ENCODE assay signal across 26 cellular contexts in genomic region chr16:15716694-15717447, GRCh38.
"Had no signal": no experiment of that assay in that cellular context is flagged by ENCODE, and none has a peak within 500 bp of the region (broad histone marks: within the 10 kb centered on the region; RNA-seq: fewer than 3 reads in every experiment).

No MANE protein-coding gene starts in this region.

- H3K27ac Mint-ChIP-seq: activated CD4-positive, alpha-beta memory T cell treated with anti-CD3 and anti-CD28 coated beads, Interleukin-2, amount 10 ng/mL, durations not matched to agents 7 days and 5 days; activated CD4-positive, alpha-beta T cell treated with anti-CD3 and anti-CD28 coated beads for 36 hours; activated naive CD4-positive, alpha-beta T cell treated with anti-CD3 and anti-CD28 coated beads, Interleukin-2, amount 50 U/mL, for 24 hours; activated naive CD8-positive, alpha-beta T cell treated with anti-CD3 and anti-CD28 coated beads, Interleukin-2, amount 50 U/mL, for 24 hours; activated T-helper 17 cell treated with anti-CD3 and anti-CD28 coated beads, Interleukin-2, amount 50 U/mL, for 72 hours; IgD-negative memory B cell had no signal

- H3K27ac ChIP-seq: ascending aorta, body of pancreas, KMS-11, Peyer's patch, WERI-Rb-1 had no signal

- H3K9me3 ChIP-seq: ascending aorta, body of pancreas, Peyer's patch had no signal

- H3K27me3 ChIP-seq: ascending aorta, body of pancreas, Peyer's patch had no signal

- H3K36me3 ChIP-seq: WERI-Rb-1 had no signal

- DNase-seq: activated CD4-positive, alpha-beta memory T cell treated with anti-CD3 and anti-CD28 coated beads, Interleukin-2, amount 10 ng/mL, durations not matched to agents 7 days and 5 days; activated CD4-positive, alpha-beta T cell treated with anti-CD3 and anti-CD28 coated beads for 36 hours; activated CD4-positive, alpha-beta T cell treated with anti-CD3 and anti-CD28 coated beads, Interleukin-2, amount 50 U/mL, for 1 hour; activated naive CD8-positive, alpha-beta T cell treated with anti-CD3 and anti-CD28 coated beads, Interleukin-2, amount 50 U/mL, for 24 hours; activated T-cell treated with anti-CD3 and anti-CD28 coated beads for 4 hours; activated T-cell treated with anti-CD3 and anti-CD28 coated beads, Interleukin-2, amount 50 U/mL, for 48 hours; amniotic stem cell; body of pancreas; NCI-H1092; NCI-H1417; NCI-H1694; NCI-H2029; NCI-H345; NCI-H510A; NCI-H69; Peyer's patch; SHP77 treated with DMSO at 0.1 percent for 48 hours; T-helper 2 cell; T1000; WERI-Rb-1 had no signal

- H3K4me3 ChIP-seq: ascending aorta, body of pancreas, Peyer's patch had no signal

- H3K9me3 Mint-ChIP-seq: activated CD4-positive, alpha-beta memory T cell treated with anti-CD3 and anti-CD28 coated beads, Interleukin-2, amount 10 ng/mL, durations not matched to agents 7 days and 5 days; activated naive CD4-positive, alpha-beta T cell treated with anti-CD3 and anti-CD28 coated beads, Interleukin-2, amount 50 U/mL, for 24 hours; activated naive CD8-positive, alpha-beta T cell treated with anti-CD3 and anti-CD28 coated beads, Interleukin-2, amount 50 U/mL, for 24 hours; activated T-helper 17 cell treated with anti-CD3 and anti-CD28 coated beads, Interleukin-2, amount 50 U/mL, for 72 hours; central memory CD8-positive, alpha-beta T cell; IgD-negative memory B cell had no signal

- ATAC-seq: activated CD4-positive, alpha-beta T cell treated with anti-CD3 and anti-CD28 coated beads for 36 hours; activated naive CD8-positive, alpha-beta T cell treated with anti-CD3 and anti-CD28 coated beads, Interleukin-2, amount 50 U/mL, for 24 hours; activated T-helper 17 cell treated with anti-CD3 and anti-CD28 coated beads, Interleukin-2, amount 50 U/mL, for 72 hours; body of pancreas had no signal

- H3K4me1 ChIP-seq: ascending aorta, body of pancreas, Peyer's patch had no signal
